Comparison of ENCODE assay signal across 26 cellular contexts in the genomic region with DNA sequence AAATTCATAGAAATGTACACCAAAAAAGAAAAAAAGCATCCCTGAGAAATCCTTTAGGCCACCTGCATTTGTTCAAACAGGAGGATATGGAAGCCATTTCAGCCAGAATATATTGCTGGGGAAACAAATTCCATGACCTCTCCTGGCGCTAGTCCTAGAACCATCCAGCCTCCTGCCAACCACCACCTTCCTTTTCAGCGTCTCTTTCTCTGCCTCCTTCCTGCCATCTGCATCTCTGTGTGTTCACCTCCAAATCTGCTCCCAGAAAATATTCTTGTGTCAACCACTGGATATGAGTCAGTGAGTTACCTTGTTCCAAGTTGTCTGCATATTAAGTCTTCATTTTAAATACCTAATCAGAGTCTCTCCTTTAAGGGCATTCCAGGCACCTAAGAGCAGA. TPM values are rescaled to one million over a fixed set of nuclear protein-coding genes. Genes with fewer than 3 reads are reported as not detected.
"Had no signal": no experiment of that assay in that cellular context is flagged by ENCODE, and none has a peak within 500 bp of the region (broad histone marks: within the 10 kb centered on the region; RNA-seq: fewer than 3 reads in every experiment).

No MANE protein-coding gene starts in this region.

- DNase-seq: IMR-90; Karpas-422; KG1; MM.1S; NCI-H1092 treated with DMSO at 0.1 percent for 48 hours; NCI-H1436; NCI-H187; NCI-H2029; NCI-H2081 treated with DMSO at 0.1 percent for 48 hours; NCI-H2171; NCI-H345; NCI-H446 treated with DMSO at 0.1 percent for 48 hours; NCI-H510A treated with DMSO at 0.1 percent for 48 hours; NCI-H526; NCI-H748 treated with DMSO at 0.1 percent for 48 hours; NK-92 treated with Interleukin-12 subunit alpha and Interleukin-12 subunit beta, amount 100 ng/mL, for 24 hours; PC-3; SHP77; SK-N-SH; SW 1271; T-cell had no signal

- ATAC-seq: HepG2, Panc1, PC-3, T-cell had no signal

RNA-seq across cellular contexts. Expression of a gene that starts 50.6 kb away (rescaled TPM):
- total RNA-seq: HepG2, HT-29, IMR-90, OCI-LY7, PC-3, SK-MEL-5, T-cell had no signal
- polyA plus RNA-seq: HepG2, IMR-90 had no signal
